1 cellular context compared by ENCODE assay signal in genomic region chr20:21022925-21023324, GRCh38.
TF ChIP-seq lines count a peak whose summit lies in the region.

No MANE protein-coding gene starts in this region.

TF ChIP-seq in K562, 482 proteins besides CTCF, POLR2A, EP300 and RAD21 (continued from another document and continues in another):
- no peak for TF ChIP-seq ZNF518B (CRISPR knock-in tag; IDR thresholded peaks at IDR 0.05)
- no peak for TF ChIP-seq HOXB6 (CRISPR knock-in tag; IDR thresholded peaks at IDR 0.05; ENCODE audit: borderline replicate concordance)
- no peak for TF ChIP-seq U2AF2 (optimal IDR thresholded peaks at IDR 0.05; ENCODE audit: low read depth, low read length)
- TF ChIP-seq SMARCA4 (IDR thresholded peaks at IDR 0.05): 0 out of 2 replicates have a peak, but pooled peaks have one; percentile 25
- TF ChIP-seq PPARD (CRISPR knock-in tag; IDR thresholded peaks at IDR 0.05): no peak
- TF ChIP-seq ZNF512 (tag; IDR thresholded peaks at IDR 0.05): no peak
- no peak for TF ChIP-seq NFE2L1 (tag; IDR thresholded peaks at IDR 0.05; ENCODE audit: borderline replicate concordance, low read depth)
- TF ChIP-seq POLR2G (IDR thresholded peaks at IDR 0.05; ENCODE audit: low read depth, low read length): no peak
- no peak for TF ChIP-seq ZNF609 (CRISPR knock-in tag; IDR thresholded peaks at IDR 0.05; ENCODE audit: borderline replicate concordance)
- 0 out of 2 replicates have a peak, but pooled peaks have one; percentile 29 for TF ChIP-seq KLF16 (IDR thresholded peaks at IDR 0.05)
- no peak for TF ChIP-seq BDP1 (IDR thresholded peaks at IDR 0.05; ENCODE audit: insufficient read depth, insufficient read length)
- TF ChIP-seq PURB (CRISPR knock-in tag; IDR thresholded peaks at IDR 0.05; ENCODE audit: low read depth): no peak
- no peak for TF ChIP-seq MTA3 (IDR thresholded peaks at IDR 0.05; ENCODE audit: borderline replicate concordance)
- TF ChIP-seq THRA (IDR thresholded peaks at IDR 0.05): no peak
- TF ChIP-seq FOXM1 (IDR thresholded peaks at IDR 0.05; ENCODE audit: low read depth): peak; percentile 52; the same call in 1 of the 2 replicates
- TF ChIP-seq FOXM1 (CRISPR knock-in tag; IDR thresholded peaks at IDR 0.05; ENCODE audit: low read depth): no peak
- no peak for TF ChIP-seq ZNF263 (CRISPR knock-in tag; IDR thresholded peaks at IDR 0.05; ENCODE audit: borderline replicate concordance)
- peak; percentile 76 for TF ChIP-seq TEAD4 (IDR thresholded peaks at IDR 0.05; ENCODE audit: low read length)
- TF ChIP-seq TEAD4 (CRISPR knock-in tag; IDR thresholded peaks at IDR 0.05; ENCODE audit: borderline replicate concordance): no peak
- TF ChIP-seq USF1 (CRISPR knock-in tag; IDR thresholded peaks at IDR 0.05): no peak
- TF ChIP-seq ZNF778 (CRISPR knock-in tag; IDR thresholded peaks at IDR 0.05): no peak
- TF ChIP-seq NONO (IDR thresholded peaks at IDR 0.05; ENCODE audit: low read depth in 2 of 2, low read length in 1 of 2): no peak
- no peak for TF ChIP-seq CCAR2 (IDR thresholded peaks at IDR 0.05; ENCODE audit: low read depth, low read length)
- TF ChIP-seq FOXK2 (conservative IDR thresholded peaks at IDR 0.05 in 1 of 2, IDR thresholded peaks at IDR 0.05 in 1 of 2; ENCODE audit: low read depth in 2 of 2): no peak
- TF ChIP-seq STAT5A (IDR thresholded peaks at IDR 0.05; ENCODE audit: borderline replicate concordance, low read length): peak; percentile 14; the same call in 1 of the 2 replicates
- no peak for TF ChIP-seq MTA2 (IDR thresholded peaks at IDR 0.05; ENCODE audit: low read depth)
- TF ChIP-seq BACH1 (tag; IDR thresholded peaks at IDR 0.05): no peak
- no peak for TF ChIP-seq HDAC1 (IDR thresholded peaks at IDR 0.05)
- no peak for TF ChIP-seq STAT5B (CRISPR knock-in tag; IDR thresholded peaks at IDR 0.05)
- no peak for TF ChIP-seq ZFP30 (CRISPR knock-in tag; IDR thresholded peaks at IDR 0.05; ENCODE audit: borderline replicate concordance)
- no peak for TF ChIP-seq ELK3 (CRISPR knock-in tag; IDR thresholded peaks at IDR 0.05)
- no peak for TF ChIP-seq PHB (CRISPR knock-in tag; IDR thresholded peaks at IDR 0.05)
- no peak for TF ChIP-seq ZNF121 (CRISPR knock-in tag; conservative IDR thresholded peaks at IDR 0.05)
- no peak for TF ChIP-seq ZBTB5 (IDR thresholded peaks at IDR 0.05)
- peak; percentile 14; the same call in 1 of the 2 replicates for TF ChIP-seq TCF3 (CRISPR knock-in tag; IDR thresholded peaks at IDR 0.05)
- no peak for TF ChIP-seq DLX4 (CRISPR knock-in tag; IDR thresholded peaks at IDR 0.05)
- no peak for TF ChIP-seq ZNF695 (CRISPR knock-in tag; IDR thresholded peaks at IDR 0.05)
- no peak for TF ChIP-seq MIER1 (IDR thresholded peaks at IDR 0.05; ENCODE audit: low read depth)
- peak; percentile 30; the same call in 1 of the 2 replicates for TF ChIP-seq ATF3 (IDR thresholded peaks at IDR 0.05)
- no peak for TF ChIP-seq ATF3 (CRISPR knock-in tag; conservative IDR thresholded peaks at IDR 0.05)
- TF ChIP-seq CREM (IDR thresholded peaks at IDR 0.05; ENCODE audit: low read depth): 0 out of 2 replicates have a peak, but pooled peaks have one; percentile 14
- 0 out of 2 replicates have a peak, but pooled peaks have one; percentile 15 for TF ChIP-seq SMAD4 (CRISPR knock-in tag; conservative IDR thresholded peaks at IDR 0.05)
- TF ChIP-seq DPF2 (IDR thresholded peaks at IDR 0.05): peak; percentile 55
- TF ChIP-seq ZBTB8A (IDR thresholded peaks at IDR 0.05; ENCODE audit: partially characterized antibody): no peak
- TF ChIP-seq TRIM25 (IDR thresholded peaks at IDR 0.05; ENCODE audit: borderline replicate concordance): no peak
